ENCODE assay signal across 1 cellular context in the genomic region with DNA sequence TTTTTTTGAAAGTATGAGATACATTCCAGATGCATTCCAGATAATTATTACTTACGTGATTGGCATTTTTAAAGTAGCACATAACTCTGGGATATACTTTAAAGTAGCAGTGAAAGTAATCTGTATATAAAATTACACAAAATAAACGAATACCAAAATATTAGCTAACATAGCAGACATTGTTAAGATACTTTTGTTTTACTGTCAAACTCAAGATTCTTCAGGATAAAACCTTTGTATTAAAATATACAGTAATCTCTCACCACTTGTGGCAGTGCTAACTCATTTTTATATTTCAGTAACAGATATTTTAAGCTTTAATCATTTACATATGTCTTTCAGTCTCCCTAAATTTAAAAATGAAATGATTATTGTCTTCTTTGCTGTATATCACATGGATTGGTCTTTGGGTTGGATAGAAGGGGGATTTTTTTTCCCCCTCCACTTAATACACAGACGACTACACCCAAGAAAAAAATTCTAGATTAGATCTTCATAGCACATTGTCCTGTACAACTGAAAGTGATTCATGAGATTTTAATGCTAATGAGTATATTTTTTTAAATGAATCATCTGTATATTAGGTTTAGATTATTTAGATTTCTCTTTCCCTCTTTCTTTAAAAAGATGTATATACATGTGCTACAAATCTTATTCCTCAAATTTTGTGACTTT.
TF ChIP-seq lines count a peak whose summit lies in the region.

No MANE protein-coding gene starts in this region.

TF ChIP-seq in endothelial cell of umbilical vein, 7 proteins besides CTCF, POLR2A, EP300 and RAD21:
- TF ChIP-seq FOS (IDR thresholded peaks at IDR 0.05; ENCODE audit: borderline replicate concordance, insufficient read depth, low read length) (peak; percentile 15), JUN (IDR thresholded peaks at IDR 0.05; ENCODE audit: borderline replicate concordance, insufficient read depth, insufficient read length, low read depth) (no peak), MYC (IDR thresholded peaks at IDR 0.05; ENCODE audit: low read depth, low read length) (no peak), GATA2 (IDR thresholded peaks at IDR 0.05; ENCODE audit: insufficient read depth, insufficient read length, low read depth, low read length) (peak; percentile 28)
